Comparison of ENCODE assay signal across 8 cellular contexts in genomic region chr3:52004158-52004787, GRCh38. TPM values are rescaled to one million over a fixed set of nuclear protein-coding genes. Genes with fewer than 3 reads are reported as not detected.
DNase-seq lines count a peak whose midpoint lies in the region; ATAC-seq, FAIRE-seq and TF ChIP-seq lines count a peak whose summit lies in the region.

No MANE protein-coding gene starts in this region.

- FAIRE-seq in HTR-8/SVneo (lab: Jason Lieb, UNC) (peak; percentile 28), bronchial epithelial cell (lab: Jason Lieb, UNC) (no peak)

- CTCF ChIA-PET in AG04449 (lab: Yijun Ruan, JAX): interaction anchor here (0.6 to 18.2 kb wide), 47 partner anchors 9 to 615 kb away, joined by 3 to 779 read pairs (median 5); partner anchors contain the start of genes ACY1, DUSP7, PARP3 and POC1A

- peak; percentile 14 for ATAC-seq in left colon

- H3K4me3 ChIP-seq in AG04449 (ENCODE audit: low read depth, low read length) (no peak overlapping the region), bronchial epithelial cell (ENCODE audit: low read depth, low read length) (no peak overlapping the region)

- no peaks in the 10 kb centered on the region for H3K36me3 ChIP-seq in bronchial epithelial cell (ENCODE audit: control insufficient read depth, insufficient read depth, low read length)

- no peaks in the 10 kb centered on the region for H3K27me3 ChIP-seq in bronchial epithelial cell (ENCODE audit: control insufficient read depth, insufficient read depth, low read length)

- peak; percentile 82 for TF ChIP-seq CTCF in AG04449 (IDR thresholded peaks at IDR 0.05; ENCODE audit: insufficient read depth, low read length, missing control alignments)
- TF ChIP-seq CTCF in bronchial epithelial cell (IDR thresholded peaks at IDR 0.05; ENCODE audit: insufficient read depth, low read length, severe bottlenecking): peak; percentile 57

- intact Hi-C loops in left colon (cut with DNase I, micrococcal nuclease): loop anchor here (5.0 kb wide), 3 partner anchors 118 to 138 kb away; no protein-coding TSS in a partner anchor

- no peak for DNase-seq in AG04449 (ENCODE audit: low read depth, low spot score)
- DNase-seq in HTR-8/SVneo (ENCODE audit: insufficient read length, low spot score): peak; percentile 60
- DNase-seq in bronchial epithelial cell (ENCODE audit: low read depth): peak; percentile 17
- no peak for DNase-seq in left colon
- DNase-seq in NCI-H1105 treated with DMSO at 0.1 percent for 48 hours (lab: John Stamatoyannopoulos, UW): no peak
- DNase-seq in cerebellar nuclear complex (lab: John Stamatoyannopoulos, UW): no peak
- DNase-seq in NCI-H187 treated with DMSO at 0.1 percent for 48 hours (lab: John Stamatoyannopoulos, UW): no peak
- no peak for DNase-seq in activated T-cell treated with anti-CD3 and anti-CD28 coated beads, Interleukin-2, amount 50 U/mL, for 48 hours

- POLR2A ChIA-PET in AG04449 (lab: Yijun Ruan, JAX): interaction anchor here (1.0 to 1.7 kb wide), 4 partner anchors 42 to 150 kb away, joined by 3 to 8 read pairs (median 4); partner anchors contain the start of genes DUSP7 and POC1A

RNA-seq across cellular contexts. Expression of gene RPL29, which starts 8.6 kb away (rescaled TPM):
- total RNA-seq in bronchial epithelial cell (1,196 and 1,940 TPM in 2 replicates), left colon (100 to 1,000 TPM; 894 to 910 TPM)

RNA-seq across cellular contexts. Expression of gene ACY1, which starts 20.9 kb away (rescaled TPM):
- total RNA-seq in bronchial epithelial cell (69.2 and 81.3 TPM in 2 replicates), left colon (100 to 1,000 TPM; 153 to 160 TPM)

RNA-seq across cellular contexts. Expression of gene ABHD14A, which starts 29.4 kb away (rescaled TPM):
- total RNA-seq in bronchial epithelial cell: 0.79 and 2.3 TPM in 2 replicates
- 1 to 10 TPM; 6.1 to 8.6 TPM for total RNA-seq in left colon

RNA-seq across cellular contexts. Expression of gene ABHD14B, which starts 30.4 kb away (rescaled TPM):
- total RNA-seq in bronchial epithelial cell (17.7 and 18.4 TPM in 2 replicates), left colon (10 to 100 TPM; 81.5 to 96.7 TPM)

RNA-seq across cellular contexts. Expression of gene PCBP4, which starts 37.0 kb away (rescaled TPM):
- total RNA-seq in bronchial epithelial cell (15.3 and 25.0 TPM in 2 replicates), left colon (10 to 100 TPM; 23.3 to 27.4 TPM)

Comparison
In these comparisons a context has a peak if more than half of its experiments do, and no peak if none do; other contexts are left out.
1. DNase-seq: peak in HTR-8/SVneo (single experiment) and bronchial epithelial cell (single experiment); none in AG04449 (single experiment), left colon (0 of 2), NCI-H1105 treated with DMSO at 0.1 percent for 48 hours (single experiment), cerebellar nuclear complex (0 of 2), NCI-H187 treated with DMSO at 0.1 percent for 48 hours (single experiment) and activated T-cell treated with anti-CD3 and anti-CD28 coated beads, Interleukin-2, amount 50 U/mL, for 48 hours (0 of 2).